ENCODE assay signal across 21 cellular contexts in the genomic region with DNA sequence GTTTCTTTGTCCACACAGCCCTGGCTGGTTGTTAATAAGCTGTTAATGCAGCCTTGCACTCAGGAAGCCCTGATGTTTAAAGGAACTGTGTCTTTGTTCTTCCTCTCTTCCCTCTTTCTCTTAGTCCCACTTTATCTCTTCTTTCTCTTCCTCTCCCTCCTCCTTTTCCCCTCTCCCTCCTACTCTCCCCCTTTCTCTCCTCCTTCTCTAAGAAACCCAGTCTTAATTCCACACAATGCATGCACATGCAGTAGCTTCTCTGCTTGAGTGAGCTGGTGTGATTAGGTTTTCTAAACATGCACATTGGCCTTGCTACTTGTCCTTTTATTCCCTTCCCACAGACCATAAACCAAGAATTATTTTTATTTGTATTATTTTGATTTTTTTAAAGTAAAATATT. TPM values are rescaled to one million over a fixed set of nuclear protein-coding genes. Genes with fewer than 3 reads are reported as not detected.
DNase-seq lines count a peak whose midpoint lies in the region.
"Had no signal": no experiment of that assay in that cellular context is flagged by ENCODE, and none has a peak within 500 bp of the region (broad histone marks: within the 10 kb centered on the region; RNA-seq: fewer than 3 reads in every experiment).

No MANE protein-coding gene starts in this region.

- peaks cover 30% of the 10 kb centered on the region for H3K4me1 Mint-ChIP-seq in T-helper 1 cell treated with Interleukin-12 subunit alpha and Interleukin-12 subunit beta and Interleukin-4 antibody, amounts not matched to agents 30 μg/mL and 1 μg/mL, for 36 hours (ENCODE audit: low read depth)
- H3K4me1 Mint-ChIP-seq in activated CD4-positive, alpha-beta memory T cell treated with anti-CD3 and anti-CD28 coated beads for 36 hours (ENCODE audit: low read depth): peaks cover 53% of the 10 kb centered on the region

- no peaks in the 10 kb centered on the region for H3K27me3 ChIP-seq in BLaER1 treated with 17β-estradiol and CSF1 and Interleukin-3, amounts not matched to agents 10 nM and 100 nM
- H3K27me3 ChIP-seq: foreskin keratinocyte, hepatocyte had no signal

- CTCF ChIA-PET in activated CD4-positive, alpha-beta memory T cell treated with anti-CD3 and anti-CD28 coated beads for 36 hours (lab: Charles Lee): interaction anchor here (1.0 to 5.2 kb wide), 2 partner anchors 23 to 37 kb away, joined by 3 to 29 read pairs; a partner anchor contains a TSS

- no peaks in the 10 kb centered on the region for H3K9me3 ChIP-seq in BLaER1 treated with 17β-estradiol and CSF1 and Interleukin-3, amounts not matched to agents 10 nM and 100 nM (replicated peaks in 1 of 11)

- H3K27ac ChIP-seq in BLaER1 treated with 17β-estradiol and CSF1 and Interleukin-3, amounts not matched to agents 10 nM and 100 nM: peak overlapping the region in 9 of 11 experiments; percentile 43 to 92 (median 65); a peak in 18 of 22 replicates
- H3K27ac ChIP-seq: foreskin keratinocyte, hepatocyte had no signal

- H3K27me3 Mint-ChIP-seq in T-helper 1 cell treated with Interleukin-12 subunit alpha and Interleukin-12 subunit beta and Interleukin-4 antibody, amounts not matched to agents 30 μg/mL and 1 μg/mL, for 36 hours (ENCODE audit: low read depth): no peaks in the 10 kb centered on the region
- no peaks in the 10 kb centered on the region for H3K27me3 Mint-ChIP-seq in activated CD4-positive, alpha-beta memory T cell treated with anti-CD3 and anti-CD28 coated beads for 36 hours

- DNase-seq in T-helper 1 cell (no peak), left kidney (ENCODE audit: low read depth, low spot score) (peak; percentile 59), mesenteric fat pad (ENCODE audit: low spot score) (no peak), SHP77 treated with DMSO at 0.1 percent for 48 hours (lab: John Stamatoyannopoulos, UW) (no peak)
- DNase-seq in activated CD4-positive, alpha-beta memory T cell treated with anti-CD3 and anti-CD28 coated beads for 36 hours: no peak
- DNase-seq in stimulated activated naive CD4-positive, alpha-beta T cell (lab: John Stamatoyannopoulos, UW): no peak
- DNase-seq: 8988T, activated gamma-delta T cell treated with Interleukin-2 at 50 U/mL for 16 hours, DMS 273 treated with DMSO at 0.1 percent for 48 hours, foreskin keratinocyte, NCI-H1092 treated with DMSO at 0.1 percent for 48 hours, NCI-H2081 treated with DMSO at 0.1 percent for 48 hours, NCI-H510A, SW 1271 had no signal

- H3K4me3 Mint-ChIP-seq in T-helper 1 cell treated with Interleukin-12 subunit alpha and Interleukin-12 subunit beta and Interleukin-4 antibody, amounts not matched to agents 30 μg/mL and 1 μg/mL, for 36 hours: no peak overlapping the region
- H3K4me3 Mint-ChIP-seq in activated CD4-positive, alpha-beta memory T cell treated with anti-CD3 and anti-CD28 coated beads for 36 hours: no peak overlapping the region

- no peaks in the 10 kb centered on the region for H3K9me3 Mint-ChIP-seq in T-helper 1 cell treated with Interleukin-12 subunit alpha and Interleukin-12 subunit beta and Interleukin-4 antibody, amounts not matched to agents 30 μg/mL and 1 μg/mL, for 36 hours
- no peaks in the 10 kb centered on the region for H3K9me3 Mint-ChIP-seq in activated CD4-positive, alpha-beta memory T cell treated with anti-CD3 and anti-CD28 coated beads for 36 hours

- peaks cover 65 to 100% (median 99%) of the 10 kb centered on the region in 10 experiments for H3K4me1 ChIP-seq in BLaER1 treated with 17β-estradiol and CSF1 and Interleukin-3, amounts not matched to agents 10 nM and 100 nM
- H3K4me1 ChIP-seq: foreskin keratinocyte had no signal

- peak overlapping the region; percentile 72 to 89 (median 80) for H3K4me2 ChIP-seq in BLaER1 treated with 17β-estradiol and CSF1 and Interleukin-3, amounts not matched to agents 10 nM and 100 nM
- H3K4me2 ChIP-seq: hepatocyte had no signal

- peaks cover 39% of the 10 kb centered on the region for H3K36me3 Mint-ChIP-seq in T-helper 1 cell treated with Interleukin-12 subunit alpha and Interleukin-12 subunit beta and Interleukin-4 antibody, amounts not matched to agents 30 μg/mL and 1 μg/mL, for 36 hours (ENCODE audit: low read depth)
- H3K36me3 Mint-ChIP-seq in activated CD4-positive, alpha-beta memory T cell treated with anti-CD3 and anti-CD28 coated beads for 36 hours: peaks cover 38% of the 10 kb centered on the region

- intact Hi-C loops in activated CD4-positive, alpha-beta memory T cell treated with anti-CD3 and anti-CD28 coated beads for 36 hours (cut with micrococcal nuclease): loop anchor here (2.0 kb wide), 1 partner anchor 21 kb away; no protein-coding TSS in a partner anchor

- POLR2A ChIA-PET in activated CD4-positive, alpha-beta memory T cell treated with anti-CD3 and anti-CD28 coated beads for 36 hours (lab: Charles Lee): interaction anchor here (1.7 kb wide), 1 partner anchor 22 kb away, joined by 6 read pairs; no protein-coding TSS in a partner anchor

- H3K9ac ChIP-seq in BLaER1 treated with 17β-estradiol and CSF1 and Interleukin-3, amounts not matched to agents 10 nM and 100 nM: peak overlapping the region in 8 of 11 experiments; percentile 28 to 60 (median 48); a peak in 11 of 22 replicates

- H3K36me3 ChIP-seq in BLaER1 treated with 17β-estradiol and CSF1 and Interleukin-3, amounts not matched to agents 10 nM and 100 nM: peaks cover 69 to 93% (median 83%) of the 10 kb centered on the region in 11 experiments

- peak overlapping the region; percentile 84 for H3K27ac Mint-ChIP-seq in T-helper 1 cell treated with Interleukin-12 subunit alpha and Interleukin-12 subunit beta and Interleukin-4 antibody, amounts not matched to agents 30 μg/mL and 1 μg/mL, for 36 hours
- peak overlapping the region; percentile 81 for H3K27ac Mint-ChIP-seq in activated CD4-positive, alpha-beta memory T cell treated with anti-CD3 and anti-CD28 coated beads for 36 hours

- H3K4me3 ChIP-seq in BLaER1 treated with 17β-estradiol and CSF1 and Interleukin-3, amounts not matched to agents 10 nM and 100 nM: no peak overlapping the region
- H3K4me3 ChIP-seq: hepatocyte had no signal

- H4K20me1 ChIP-seq in BLaER1 treated with 17β-estradiol and CSF1 and Interleukin-3, amounts not matched to agents 10 nM and 100 nM: peaks cover 0 to 48% (median 12%) of the 10 kb centered on the region in 11 experiments; a peak in 15 of 22 replicates

RNA-seq across cellular contexts. Expression of a gene that starts 7.4 kb away (rescaled TPM):
- total RNA-seq in activated CD4-positive, alpha-beta memory T cell treated with anti-CD3 and anti-CD28 coated beads for 36 hours: under 1 TPM in 1 of 2 experiments, not detected in 1; 0.73 TPM
- 2.1 TPM for total RNA-seq in mesenteric fat pad
- total RNA-seq: epithelial cell of proximal tubule, foreskin keratinocyte, G401, H4, HT-29 had no signal

RNA-seq across cellular contexts. Expression of a gene that starts 35.6 kb away (rescaled TPM):
- 10 to 100 TPM; 95.3 to 95.6 TPM for total RNA-seq in activated CD4-positive, alpha-beta memory T cell treated with anti-CD3 and anti-CD28 coated beads for 36 hours
- total RNA-seq in mesenteric fat pad: 98.5 TPM

RNA-seq across cellular contexts. Expression of a gene that starts 37.0 kb away (rescaled TPM):
- 10 to 100 TPM; 36.9 to 39.4 TPM for total RNA-seq in activated CD4-positive, alpha-beta memory T cell treated with anti-CD3 and anti-CD28 coated beads for 36 hours
- 34.7 TPM for total RNA-seq in mesenteric fat pad
